Comparison of ENCODE assay signal across 8 cellular contexts in the genomic region with DNA sequence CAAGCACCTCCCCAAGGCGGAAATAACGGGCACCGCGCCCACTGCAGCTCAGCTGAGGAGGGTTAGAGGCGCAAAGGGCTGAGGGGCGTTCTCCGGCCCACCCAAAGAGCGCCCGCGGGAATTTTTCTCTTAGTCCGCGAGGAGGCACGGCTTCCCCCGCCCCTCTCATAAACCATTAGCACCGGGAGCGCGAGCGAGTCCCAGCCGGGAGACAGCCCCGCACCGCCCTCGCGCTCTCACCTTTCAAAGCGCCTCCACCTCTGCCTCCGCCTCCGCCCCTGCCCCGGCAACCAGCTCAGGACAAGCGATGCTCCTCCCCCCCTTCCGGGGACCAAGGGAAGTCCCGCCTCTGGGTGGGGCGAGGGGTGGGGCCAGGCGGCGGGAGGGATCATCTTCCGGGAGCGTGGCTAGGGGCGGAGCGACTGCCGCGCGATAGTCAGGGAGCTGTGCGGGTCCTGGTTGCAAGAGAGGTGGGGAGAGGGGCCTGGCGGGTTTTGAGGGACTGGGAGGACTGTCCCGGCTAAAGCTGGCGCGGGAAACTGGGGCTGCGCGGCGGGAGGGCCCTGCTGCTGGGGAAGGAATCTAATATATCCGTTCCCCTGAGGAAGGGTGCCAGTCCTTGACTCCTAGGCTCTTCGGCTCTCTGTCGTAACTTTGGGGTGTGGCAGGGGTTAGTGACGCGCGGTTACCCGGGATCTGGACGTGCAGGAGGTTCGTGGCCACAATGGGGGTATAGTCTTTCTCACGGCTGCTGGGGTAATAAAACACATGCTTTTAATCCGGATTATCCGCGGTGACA. TPM values are rescaled to one million over a fixed set of nuclear protein-coding genes. Genes with fewer than 3 reads are reported as not detected.
DNase-seq lines count a peak whose midpoint lies in the region; ATAC-seq, FAIRE-seq and TF ChIP-seq lines count a peak whose summit lies in the region.

A gene (minus strand): TSS at position 309 of the 799 bp plus-strand sequence. CDS start 5,165 bp downstream, outside the sequence.
A gene (plus strand): TSS at position 410 of the 799 bp plus-strand sequence. CDS start 637 bp downstream, outside the sequence.

- intact Hi-C loops in right cardiac atrium (cut with DNase I): loop anchor here in 2 of 4 donors (10.0 kb wide), 1 partner anchor 555 kb away; no protein-coding TSS in a partner anchor

- peak within 1 kb of the TSS; percentile 93 for H3K4me3 ChIP-seq in right cardiac atrium (ENCODE audit: low read length)

- under 1% methylated on average over 61 of the region's 61 CpGs for WGBS in right cardiac atrium

- ATAC-seq in HG02884 (IDR thresholded peaks at IDR 0.05; ENCODE audit: unreplicated experiment): peak; percentile 87
- peak; percentile 100 for ATAC-seq in right cardiac atrium

- peak; percentile 5 for FAIRE-seq in urothelium cell line (lab: Jason Lieb, UNC)

- DNase-seq in NCI-H146 treated with DMSO at 0.1 percent for 48 hours (lab: John Stamatoyannopoulos, UW; ENCODE audit: unreplicated experiment): peak; percentile 86
- peak; percentile 93 to 98 (median 96) for DNase-seq in T-helper 1 cell
- DNase-seq in amygdala (lab: John Stamatoyannopoulos, UW): peak; percentile 57 to 97 (median 91)
- peak; percentile 96 to 99 (median 98) for DNase-seq in right cardiac atrium
- DNase-seq in pulmonary artery endothelial cell (ENCODE audit: low read depth, low spot score): peak; percentile 75
- DNase-seq in urothelium cell line (ENCODE audit: low spot score): peak; percentile 97

- H3K27ac ChIP-seq in right cardiac atrium (ENCODE audit: low read length): peak within 1 kb of the TSS; percentile 69

- H3K4me1 ChIP-seq in right cardiac atrium (ENCODE audit: control insufficient read depth, insufficient read depth, low read length): no peaks in the 10 kb centered on the region

- no peaks in the 10 kb centered on the region for H3K27me3 ChIP-seq in right cardiac atrium (ENCODE audit: control insufficient read depth, insufficient read depth)

- TF ChIP-seq POLR2A in GM15510 (IDR thresholded peaks at IDR 0.05; ENCODE audit: borderline replicate concordance, extremely low read depth, insufficient read length): peak; percentile 75

- no peaks in the 10 kb centered on the region for H3K9me3 ChIP-seq in right cardiac atrium (ENCODE audit: control insufficient read depth, low read length)

RNA-seq across cellular contexts. Expression of the first gene that starts in this region (rescaled TPM):
- total RNA-seq in right cardiac atrium (10 to 100 TPM; 17.2 to 23.1 (median 18.5) TPM), pulmonary artery endothelial cell (16.2 and 25.7 TPM in 2 replicates)
- 23.1 TPM for polyA plus RNA-seq in right cardiac atrium

RNA-seq across cellular contexts. Expression of the second gene that starts in this region (rescaled TPM):
- total RNA-seq in right cardiac atrium: 1 to 10 TPM; 6.8 to 8.5 (median 7.6) TPM
- polyA plus RNA-seq in right cardiac atrium: 4.4 TPM
- total RNA-seq in pulmonary artery endothelial cell: 8.2 and 11.2 TPM in 2 replicates

Comparison
In these comparisons a context has a peak if more than half of its experiments do, and no peak if none do; other contexts are left out.
1. Peak in every context shown above with its lines: DNase-seq, ATAC-seq, H3K4me3 ChIP-seq and H3K27ac ChIP-seq.